ENCODE assay signal across 19 cellular contexts in genomic region chr15:100947760-100948429, GRCh38.
A peak's percentile ranks its signal among the peaks of the same experiment; 100 is the strongest.
DNase-seq lines count a peak whose midpoint lies in the region; ATAC-seq and TF ChIP-seq lines count a peak whose summit lies in the region.
"Had no signal": no experiment of that assay in that cellular context is flagged by ENCODE, and none has a peak within 500 bp of the region (broad histone marks: within the 10 kb centered on the region; RNA-seq: fewer than 3 reads in every experiment).

No MANE protein-coding gene starts in this region.

- no peak for TF ChIP-seq CTCF in GM12865 (IDR thresholded peaks at IDR 0.05; ENCODE audit: insufficient read depth, low read depth, low read length, missing control alignments)
- TF ChIP-seq CTCF in GM13976 (IDR thresholded peaks at IDR 0.05; ENCODE audit: borderline replicate concordance, control extremely low read depth, extremely low read depth, insufficient read depth, missing control alignments) = no peak
- no peak for TF ChIP-seq CTCF in GM13977 (IDR thresholded peaks at IDR 0.05; ENCODE audit: extremely low read depth, insufficient read depth, missing control alignments)

- H3K4me3 ChIP-seq in GM12865 (ENCODE audit: low read depth, low read length) = no peak overlapping the region

- in situ Hi-C loops in GM13976 (cut with MboI; ENCODE audit: low sequenced_read_pairs, unreplicated experiment) = no loop called here
- in situ Hi-C loops in GM13977 (cut with MboI; ENCODE audit: low pct_unique_long_range_greater_than_20kb, low sequenced_read_pairs, unreplicated experiment) = no loop called here

- ATAC-seq in GM21367 (IDR thresholded peaks at IDR 0.05; ENCODE audit: unreplicated experiment) (peak; percentile 44), HG03342 (IDR thresholded peaks at IDR 0.05; ENCODE audit: unreplicated experiment) (peak; percentile 70), HG03442 (IDR thresholded peaks at IDR 0.05; ENCODE audit: unreplicated experiment) (no peak)
- ATAC-seq: esophagus mucosa had no signal

- peak; percentile 39 for DNase-seq in GM12865 (ENCODE audit: low read depth)
- peak; percentile 40 for DNase-seq in left kidney (ENCODE audit: low read depth, low spot score)
- no peak for DNase-seq in GM13976 (ENCODE audit: low spot score)
- no peak for DNase-seq in DMS79 treated with DMSO at 0.1 percent for 48 hours (lab: John Stamatoyannopoulos, UW)
- no peak for DNase-seq in GM13977 (ENCODE audit: low spot score)
- DNase-seq: activated CD4-positive, alpha-beta T cell treated with anti-CD3 and anti-CD28 coated beads, Interleukin-2, amount 50 U/mL, for 4 hours; activated T-cell treated with anti-CD3 and anti-CD28 coated beads, Interleukin-2, amount 50 U/mL, for 1 hour; brain microvascular endothelial cell; COR-L47; GDM1; HFFc6; immature natural killer cell; mammary epithelial cell; NCI-H1105; NCI-H82 had no signal

Comparison
In these comparisons a context has a peak if more than half of its experiments do, and no peak if none do; other contexts are left out.
1. DNase-seq: peak in GM12865 (single experiment) and left kidney (single experiment); none in GM13976 (single experiment), DMS79 treated with DMSO at 0.1 percent for 48 hours (single experiment) and GM13977 (single experiment).